ENCODE assay signal across 16 cellular contexts in the genomic region with DNA sequence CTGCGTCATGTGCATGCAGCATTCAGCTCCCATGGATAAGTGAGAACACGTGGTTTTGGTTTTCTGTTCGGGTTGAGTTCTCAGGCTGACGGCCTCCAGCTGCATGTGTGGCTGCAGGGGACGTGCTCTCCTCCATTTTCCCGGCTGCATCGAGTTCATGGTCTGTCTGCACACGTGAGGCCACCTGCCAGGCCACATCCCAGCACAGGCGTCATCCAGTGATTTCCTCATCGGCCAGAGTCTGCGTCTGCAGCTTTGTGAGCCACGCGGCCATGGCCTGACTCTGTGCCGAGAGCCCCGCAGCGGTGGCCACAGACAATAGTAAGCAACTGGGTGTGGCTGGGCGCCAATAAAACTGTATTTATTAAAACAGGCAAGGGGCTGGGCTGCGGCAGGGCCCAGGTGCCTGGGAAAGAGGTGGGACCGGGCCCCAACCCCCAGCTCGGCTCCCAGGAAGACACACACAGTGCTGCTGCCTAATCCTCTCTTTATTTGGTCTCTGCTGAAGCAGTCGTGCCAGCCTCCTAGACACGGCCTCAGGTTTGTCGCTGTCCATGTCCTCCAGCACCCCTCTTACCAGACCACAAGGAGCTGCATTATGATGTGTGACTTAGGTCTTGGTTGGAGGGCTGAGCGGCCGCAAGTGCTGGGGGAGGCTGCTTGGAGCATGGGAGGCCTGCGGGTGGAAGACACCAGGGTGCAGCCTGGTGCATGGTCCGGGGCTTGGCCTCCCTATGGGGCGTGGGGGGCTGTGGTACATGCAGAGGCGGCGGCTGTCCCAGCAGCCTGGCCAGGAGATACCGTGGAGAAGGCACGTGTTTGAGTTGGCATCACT. TPM values are rescaled to one million over a fixed set of nuclear protein-coding genes. Genes with fewer than 3 reads are reported as not detected.
DNase-seq lines count a peak whose midpoint lies in the region; ATAC-seq and TF ChIP-seq lines count a peak whose summit lies in the region.
"Had no signal": no experiment of that assay in that cellular context is flagged by ENCODE, and none has a peak within 500 bp of the region (broad histone marks: within the 10 kb centered on the region; RNA-seq: fewer than 3 reads in every experiment).

No MANE protein-coding gene starts in this region.

- peaks cover 3 to 8% (median 3%) of the 10 kb centered on the region in 5 donors for H3K36me3 Mint-ChIP-seq in naive thymus-derived CD4-positive, alpha-beta T cell

- CTCF ChIA-PET in naive thymus-derived CD4-positive, alpha-beta T cell (lab: Charles Lee) = no interaction called here

- no peaks in the 10 kb centered on the region for H3K4me1 ChIP-seq in right lobe of liver
- H3K4me1 ChIP-seq in BE2C = peaks cover 10% of the 10 kb centered on the region
- H3K4me1 ChIP-seq in naive thymus-derived CD4-positive, alpha-beta T cell (ENCODE audit: control insufficient read depth in 2 of 2, insufficient read depth in 2 of 2, low read length in 2 of 2) = no peaks in the 10 kb centered on the region
- H3K4me1 ChIP-seq: suprapubic skin had no signal

- peaks cover 0 to 15% (median 9%) of the 10 kb centered on the region in 11 donors for H3K9me3 Mint-ChIP-seq in naive thymus-derived CD4-positive, alpha-beta T cell

- H3K36me3 ChIP-seq in right lobe of liver (no peaks in the 10 kb centered on the region), BE2C (no peaks in the 10 kb centered on the region)
- H3K36me3 ChIP-seq in naive thymus-derived CD4-positive, alpha-beta T cell (ENCODE audit: control insufficient read depth in 2 of 3, insufficient read depth in 3 of 3, low read length in 3 of 3) = no peaks in the 10 kb centered on the region
- H3K36me3 ChIP-seq: suprapubic skin had no signal

- intact Hi-C loops in right lobe of liver (cut with DNase I) = no loop called here
- intact Hi-C loops in naive thymus-derived CD4-positive, alpha-beta T cell (cut with micrococcal nuclease) = no loop called here

- POLR2A ChIA-PET in naive thymus-derived CD4-positive, alpha-beta T cell (lab: Charles Lee) = interaction anchor here (1.1 kb wide), 1 partner anchor 43 kb away, joined by 3 read pairs; no protein-coding TSS in a partner anchor

- no peak for TF ChIP-seq CTCF in right lobe of liver (IDR thresholded peaks at IDR 0.05)
- TF ChIP-seq CTCF in BE2C (IDR thresholded peaks at IDR 0.05; ENCODE audit: low read depth, low read length) = no peak

- H3K4me1 Mint-ChIP-seq in naive thymus-derived CD4-positive, alpha-beta T cell = peaks cover 0 to 2% (median 0%) of the 10 kb centered on the region in 7 donors

- DNase-seq in DMS79 treated with DMSO at 0.1 percent for 48 hours (lab: John Stamatoyannopoulos, UW) (peak; percentile 80), M059J (ENCODE audit: low read depth) (peak; percentile 16), SW480 (ENCODE audit: low spot score) (peak; percentile 67), right lobe of liver (peak in 1 of 3 donors; percentile 73), BE2C (no peak), COLO829 (ENCODE audit: low spot score) (no peak)
- DNase-seq in naive thymus-derived CD4-positive, alpha-beta T cell = no peak
- DNase-seq: activated effector memory CD4-positive, alpha-beta T cell treated with anti-CD3 and anti-CD28 coated beads, Interleukin-2, amount 50 U/mL, for 16 hours; amygdala; CD4-positive, CD25-positive, alpha-beta regulatory T cell; GOT3; MV-4-11; OCI-M1; retina; stimulated activated CD4-positive, alpha-beta T cell treated with anti-CD3 and anti-CD28 coated beads, Interleukin-1b, Interleukin-23, amount 100 ng/mL, for 48 hours had no signal

- H3K4me3 Mint-ChIP-seq in naive thymus-derived CD4-positive, alpha-beta T cell = peak overlapping the region in 1 of 10 donors; percentile 34
- H3K4me3 Mint-ChIP-seq: CD4-positive, CD25-positive, alpha-beta regulatory T cell had no signal

- no peak overlapping the region for H3K27ac Mint-ChIP-seq in naive thymus-derived CD4-positive, alpha-beta T cell
- H3K27ac Mint-ChIP-seq: CD4-positive, CD25-positive, alpha-beta regulatory T cell had no signal

- H3K4me3 ChIP-seq in right lobe of liver (no peak overlapping the region), BE2C (ENCODE audit: low read depth, low read length) (no peak overlapping the region)
- H3K4me3 ChIP-seq in naive thymus-derived CD4-positive, alpha-beta T cell (ENCODE audit: low read length) = no peak overlapping the region
- H3K4me3 ChIP-seq: suprapubic skin had no signal

- no peaks in the 10 kb centered on the region for H3K27me3 ChIP-seq in right lobe of liver
- peaks cover 93% of the 10 kb centered on the region for H3K27me3 ChIP-seq in BE2C
- H3K27me3 ChIP-seq in naive thymus-derived CD4-positive, alpha-beta T cell (ENCODE audit: control insufficient read depth in 2 of 2, insufficient read depth in 2 of 2, low read length in 2 of 2) = no peaks in the 10 kb centered on the region

- no peak for TF ChIP-seq POLR2A in right lobe of liver (IDR thresholded peaks at IDR 0.05)

- no peaks in the 10 kb centered on the region for H3K27me3 Mint-ChIP-seq in naive thymus-derived CD4-positive, alpha-beta T cell

- H3K9me3 ChIP-seq in right lobe of liver (no peaks in the 10 kb centered on the region), BE2C (peaks cover 6% of the 10 kb centered on the region)
- H3K9me3 ChIP-seq in naive thymus-derived CD4-positive, alpha-beta T cell (ENCODE audit: control insufficient read depth in 2 of 3, low read length in 3 of 3) = peaks cover 0 to 18% (median 5%) of the 10 kb centered on the region in 3 experiments
- H3K9me3 ChIP-seq: suprapubic skin had no signal

- no peak overlapping the region for H3K27ac ChIP-seq in right lobe of liver
- no peak overlapping the region for H3K27ac ChIP-seq in naive thymus-derived CD4-positive, alpha-beta T cell (ENCODE audit: low read depth, low read length)
- H3K27ac ChIP-seq: suprapubic skin had no signal

- 53% methylated on average over 6 of the region's 32 CpGs for WGBS in right lobe of liver (ENCODE audit: insufficient coverage, low coverage, low lambda C conversion rate, missing lambda C conversion rate)

- peak in 3 of 4 donors; percentile 24 to 63 (median 48) for ATAC-seq in right lobe of liver
- no peak for ATAC-seq in naive thymus-derived CD4-positive, alpha-beta T cell

RNA-seq across cellular contexts. Expression of gene NOC4L, which starts 52.0 kb away (rescaled TPM):
- total RNA-seq in M059J (2014; rRNA removed; shearing (Covaris generic)) = 10.8 and 18.6 TPM in 2 replicates
- total RNA-seq in right lobe of liver = 1 to 10 TPM; 7.4 to 9.7 (median 8.3) TPM
- polyA plus RNA-seq in BE2C (2012; ENCODE audit: insufficient read depth, insufficient read length, low read depth) = 158 TPM
- 10 to 100 TPM; 19.3 to 27.1 (median 21.1) TPM for total RNA-seq in naive thymus-derived CD4-positive, alpha-beta T cell
- polyA plus RNA-seq in naive thymus-derived CD4-positive, alpha-beta T cell = 10 to 100 TPM; 16.9 to 29.0 TPM

RNA-seq across cellular contexts. Expression of gene DDX51, which starts 52.1 kb away (rescaled TPM):
- total RNA-seq in M059J (2014; rRNA removed; shearing (Covaris generic)) = 2.2 and 4.8 TPM in 2 replicates
- total RNA-seq in right lobe of liver = 1 to 10 TPM; 4.2 to 9.0 (median 5.2) TPM
- polyA plus RNA-seq in BE2C (2012; ENCODE audit: insufficient read depth, insufficient read length, low read depth) = 118 TPM
- 10 to 100 TPM; 33.2 to 54.8 (median 50.6) TPM for total RNA-seq in naive thymus-derived CD4-positive, alpha-beta T cell
- 10 to 100 TPM in 1 of 2 donors, 1 to 10 TPM in 1; 8.8 to 15.6 TPM for polyA plus RNA-seq in naive thymus-derived CD4-positive, alpha-beta T cell

Comparison
In these comparisons a context has a peak if more than half of its experiments do, and no peak if none do; other contexts are left out.
1. DNase-seq: peak in DMS79 treated with DMSO at 0.1 percent for 48 hours (single experiment), M059J (single experiment) and SW480 (single experiment); none in BE2C (single experiment), COLO829 (single experiment) and naive thymus-derived CD4-positive, alpha-beta T cell (0 of 9).